ENCODE assay signal across 17 cellular contexts in genomic region chr5:159527546-159527945, GRCh38.
"Had no signal": no experiment of that assay in that cellular context is flagged by ENCODE, and none has a peak within 500 bp of the region (broad histone marks: within the 10 kb centered on the region; RNA-seq: fewer than 3 reads in every experiment).

No MANE protein-coding gene starts in this region.

- H3K27ac Mint-ChIP-seq: activated CD4-positive, alpha-beta T cell treated with anti-CD3 and anti-CD28 coated beads for 36 hours; activated naive CD4-positive, alpha-beta T cell treated with anti-CD3 and anti-CD28 coated beads, Interleukin-2, amount 50 U/mL, for 72 hours; naive thymus-derived CD8-positive, alpha-beta T cell; WTC11 had no signal

- H3K27me3 ChIP-seq: adrenal gland, breast epithelium, neutrophil, sigmoid colon had no signal

- H3K9me3 ChIP-seq: adrenal gland, neutrophil had no signal

- H3K4me3 Mint-ChIP-seq: activated CD4-positive, alpha-beta T cell treated with anti-CD3 and anti-CD28 coated beads for 36 hours; naive thymus-derived CD8-positive, alpha-beta T cell; WTC11 had no signal

- ATAC-seq: activated CD4-positive, alpha-beta T cell treated with anti-CD3 and anti-CD28 coated beads for 36 hours; activated naive CD4-positive, alpha-beta T cell treated with anti-CD3 and anti-CD28 coated beads, Interleukin-2, amount 50 U/mL, for 72 hours; naive thymus-derived CD8-positive, alpha-beta T cell; WTC11 had no signal

- DNase-seq: activated CD4-positive, alpha-beta T cell treated with anti-CD3 and anti-CD28 coated beads for 36 hours; activated CD4-positive, alpha-beta T cell treated with anti-CD3 and anti-CD28 coated beads, Interleukin-2, amount 50 U/mL, for 48 hours; activated gamma-delta T cell; adrenal gland; erythroblast; head of caudate nucleus; kidney glomerular epithelial cell; naive thymus-derived CD8-positive, alpha-beta T cell; sigmoid colon; stimulated activated CD4-positive, alpha-beta T cell treated with anti-CD3 and anti-CD28 coated beads, Interleukin-4, amount 100 ng/mL, for 24 hours; stimulated activated naive CD4-positive, alpha-beta T cell had no signal

- H3K36me3 Mint-ChIP-seq: WTC11 had no signal

- H3K4me1 Mint-ChIP-seq: activated CD4-positive, alpha-beta T cell treated with anti-CD3 and anti-CD28 coated beads for 36 hours; naive thymus-derived CD8-positive, alpha-beta T cell had no signal

- H3K36me3 ChIP-seq: adrenal gland, breast epithelium, neutrophil, sigmoid colon had no signal

- H3K4me3 ChIP-seq: adrenal gland, breast epithelium, coronary artery, sigmoid colon had no signal

- H3K4me1 ChIP-seq: adrenal gland, breast epithelium, sigmoid colon had no signal

- H3K27ac ChIP-seq: adrenal gland, breast epithelium, coronary artery, neutrophil, parathyroid adenoma, sigmoid colon had no signal
